ENCODE assay signal across 14 cellular contexts in the genomic region with DNA sequence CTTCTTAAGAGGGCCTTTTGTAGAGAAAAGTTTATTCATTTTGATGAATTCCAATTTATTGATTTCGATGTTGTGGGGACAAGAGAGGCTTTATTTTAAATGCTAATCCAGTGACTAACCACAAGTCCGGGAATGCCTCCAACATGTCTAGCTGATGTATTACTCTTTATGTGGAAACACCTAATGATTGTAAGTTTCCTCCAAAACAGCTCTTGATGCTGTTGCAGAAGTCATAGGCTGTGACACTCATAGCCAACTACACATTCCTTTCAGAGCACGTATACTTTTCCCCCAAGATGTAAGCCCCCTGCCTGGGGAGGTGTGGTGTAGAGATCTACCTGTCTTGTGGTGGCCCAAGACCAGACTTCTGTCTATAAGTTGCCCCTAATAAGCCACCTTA.
DNase-seq lines count a peak whose midpoint lies in the region; ATAC-seq and TF ChIP-seq lines count a peak whose summit lies in the region.
"Had no signal": no experiment of that assay in that cellular context is flagged by ENCODE, and none has a peak within 500 bp of the region (broad histone marks: within the 10 kb centered on the region; RNA-seq: fewer than 3 reads in every experiment).

No MANE protein-coding gene starts in this region.

- WGBS in mesendoderm (ENCODE audit: extremely low coverage, insufficient coverage, low lambda C conversion rate): no CpG with 5 or more reads among the region's 3 CpGs
- WGBS in heart right ventricle, 2 donors: 71% methylated on average over 3 of the region's 3 CpGs

- no peaks in the 10 kb centered on the region for H3K79me1 ChIP-seq in mesendoderm (ENCODE audit: low read length)

- no peak overlapping the region for H2BK120ac ChIP-seq in mesendoderm (ENCODE audit: low read depth, low read length)

- H3K18ac ChIP-seq in mesendoderm (ENCODE audit: low read length): no peak overlapping the region

- H2BK15ac ChIP-seq in mesendoderm (replicated peaks; ENCODE audit: low read depth): no peak overlapping the region

- no peak overlapping the region for H3K9ac ChIP-seq in mesendoderm (ENCODE audit: low read length)
- H3K9ac ChIP-seq: parathyroid adenoma had no signal

- H4K5ac ChIP-seq in mesendoderm (ENCODE audit: low read length): no peak overlapping the region

- H3K27ac ChIP-seq in RWPE2 (ENCODE audit: poor library complexity, severe bottlenecking): peak overlapping the region; percentile 65
- H3K27ac ChIP-seq in thoracic aorta: peak overlapping the region; percentile 46 to 79
- H3K27ac ChIP-seq in mesendoderm (ENCODE audit: low read depth, low read length): no peak overlapping the region
- no peak overlapping the region for H3K27ac ChIP-seq in heart right ventricle
- H3K27ac ChIP-seq: parathyroid adenoma, vagina had no signal

- TF ChIP-seq CTCF in RWPE2 (IDR thresholded peaks at IDR 0.05; ENCODE audit: poor library complexity, severe bottlenecking) (no peak), thoracic aorta (IDR thresholded peaks at IDR 0.05) (no peak), heart right ventricle (IDR thresholded peaks at IDR 0.05) (no peak)

- DNase-seq in HAP-1 (ENCODE audit: low spot score in 2 of 2) (peak; percentile 36 to 74), RWPE2 (ENCODE audit: low spot score) (peak; percentile 63), fibroblast of gingiva (ENCODE audit: low read depth) (peak; percentile 76), thoracic aorta (ENCODE audit: low spot score) (no peak), mesendoderm (no peak), heart right ventricle (no peak), NCI-H1930 (lab: John Stamatoyannopoulos, UW) (no peak)
- DNase-seq: activated B cell treated with CpG ODN at 0.5 μM for 24 hours; activated gamma-delta T cell; effector memory CD8-positive, alpha-beta T cell; GDM1; NCI-H1436 treated with DMSO at 0.1 percent for 48 hours had no signal

- no peak overlapping the region for H3K4me2 ChIP-seq in mesendoderm (ENCODE audit: low read length)

- H4K8ac ChIP-seq in mesendoderm (ENCODE audit: low read depth, low read length): no peak overlapping the region

- intact Hi-C loops in heart right ventricle (cut with DNase I): loop anchor here in 3 of 10 donors (10.0 kb wide), 3 partner anchors 182 to 212 kb away; partner anchors contain the start of gene PANK2 (in 1 of the 3)

- H3K4me3 ChIP-seq in HAP-1 (no peak overlapping the region), RWPE2 (ENCODE audit: severe bottlenecking) (no peak overlapping the region), thoracic aorta (no peak overlapping the region), mesendoderm (ENCODE audit: low read length) (no peak overlapping the region), heart right ventricle (no peak overlapping the region)
- H3K4me3 ChIP-seq: vagina had no signal

- H3K36me3 ChIP-seq in HAP-1 (replicated peaks) (no peaks in the 10 kb centered on the region), RWPE2 (ENCODE audit: low read depth) (no peaks in the 10 kb centered on the region), thoracic aorta (no peaks in the 10 kb centered on the region), mesendoderm (ENCODE audit: control insufficient read depth, insufficient read depth, low read length) (no peaks in the 10 kb centered on the region), heart right ventricle (no peaks in the 10 kb centered on the region)
- H3K36me3 ChIP-seq: vagina had no signal

- H2AK5ac ChIP-seq in mesendoderm (ENCODE audit: low read length): no peak overlapping the region

- no peaks in the 10 kb centered on the region for H3K79me2 ChIP-seq in mesendoderm (ENCODE audit: control insufficient read depth, insufficient read depth, low read length)
- H3K79me2 ChIP-seq: parathyroid adenoma had no signal

- H2BK5ac ChIP-seq in mesendoderm (ENCODE audit: low read length): no peak overlapping the region

- no peak overlapping the region for H3K4ac ChIP-seq in mesendoderm (ENCODE audit: low read depth, low read length)

- in situ Hi-C loops in HAP-1 (cut with MboI; ENCODE audit: low sequenced_read_pairs): no loop called here

- no peaks in the 10 kb centered on the region for H3K9me3 ChIP-seq in HAP-1
- no peaks in the 10 kb centered on the region for H3K9me3 ChIP-seq in RWPE2 (ENCODE audit: severe bottlenecking)
- H3K9me3 ChIP-seq in thoracic aorta: no peaks in the 10 kb centered on the region
- H3K9me3 ChIP-seq in heart right ventricle: peaks cover 0 to 10% (median 0%) of the 10 kb centered on the region in 11 donors
- H3K9me3 ChIP-seq: vagina had no signal

- no peak overlapping the region for H3K23ac ChIP-seq in mesendoderm (ENCODE audit: low read length)

- peak; percentile 82 for ATAC-seq in RWPE2 (ENCODE audit: low read depth)
- peak; percentile 51 for ATAC-seq in thoracic aorta (ENCODE audit: insufficient number of reproducible peaks, low FRiP score, low read depth)
- ATAC-seq in heart right ventricle: no peak
- ATAC-seq: effector memory CD8-positive, alpha-beta T cell had no signal

- H3K4me1 ChIP-seq in HAP-1: peaks cover 11% of the 10 kb centered on the region
- H3K4me1 ChIP-seq in RWPE2 (ENCODE audit: insufficient read depth, poor library complexity, severe bottlenecking): peaks cover 9% of the 10 kb centered on the region
- H3K4me1 ChIP-seq in thoracic aorta (ENCODE audit: control insufficient read depth in 1 of 2, low read depth in 2 of 2): peaks cover 12 to 18% of the 10 kb centered on the region in 2 donors
- peaks cover 13% of the 10 kb centered on the region for H3K4me1 ChIP-seq in mesendoderm (ENCODE audit: control insufficient read depth, low read depth, low read length)
- peaks cover 0 to 19% (median 0%) of the 10 kb centered on the region in 9 donors for H3K4me1 ChIP-seq in heart right ventricle
- H3K4me1 ChIP-seq: parathyroid adenoma had no signal

- H3K56ac ChIP-seq in mesendoderm (ENCODE audit: low read length): no peak overlapping the region

- H3K27me3 ChIP-seq in HAP-1 (ENCODE audit: low read depth) (no peaks in the 10 kb centered on the region), RWPE2 (ENCODE audit: insufficient read depth, poor library complexity, severe bottlenecking) (no peaks in the 10 kb centered on the region), thoracic aorta (replicated peaks; ENCODE audit: insufficient read depth) (no peaks in the 10 kb centered on the region), mesendoderm (ENCODE audit: insufficient read depth, low read length, poor library complexity) (no peaks in the 10 kb centered on the region), heart right ventricle (no peaks in the 10 kb centered on the region)
- H3K27me3 ChIP-seq: vagina had no signal

Comparison
In these comparisons a context has a peak if more than half of its experiments do, and no peak if none do; other contexts are left out.
1. DNase-seq: peak in HAP-1 (2 of 2), RWPE2 (single experiment) and fibroblast of gingiva (single experiment); none in thoracic aorta (single experiment), mesendoderm (single experiment), heart right ventricle (0 of 2) and NCI-H1930 (0 of 2).
2. ATAC-seq: peak in RWPE2 (single experiment) and thoracic aorta (single experiment); none in heart right ventricle (0 of 8).
3. H3K27ac ChIP-seq: peak in RWPE2 (single experiment) and thoracic aorta (2 of 2); none in mesendoderm (single experiment) and heart right ventricle (0 of 10).